ENCODE assay signal across 1 cellular context in genomic region chr9:34591911-34592866, GRCh38.
TF ChIP-seq lines count a peak whose summit lies in the region.

No MANE protein-coding gene starts in this region.

TF ChIP-seq in GM12878, 131 proteins besides CTCF, POLR2A, EP300 and RAD21:
- TF ChIP-seq ZNF622 (IDR thresholded peaks at IDR 0.05) (no peak), RB1 (IDR thresholded peaks at IDR 0.05; ENCODE audit: borderline replicate concordance) (0 out of 2 replicates have a peak, but pooled peaks have one; percentile 6)
